Comparison of ENCODE assay signal across 19 cellular contexts in the genomic region with DNA sequence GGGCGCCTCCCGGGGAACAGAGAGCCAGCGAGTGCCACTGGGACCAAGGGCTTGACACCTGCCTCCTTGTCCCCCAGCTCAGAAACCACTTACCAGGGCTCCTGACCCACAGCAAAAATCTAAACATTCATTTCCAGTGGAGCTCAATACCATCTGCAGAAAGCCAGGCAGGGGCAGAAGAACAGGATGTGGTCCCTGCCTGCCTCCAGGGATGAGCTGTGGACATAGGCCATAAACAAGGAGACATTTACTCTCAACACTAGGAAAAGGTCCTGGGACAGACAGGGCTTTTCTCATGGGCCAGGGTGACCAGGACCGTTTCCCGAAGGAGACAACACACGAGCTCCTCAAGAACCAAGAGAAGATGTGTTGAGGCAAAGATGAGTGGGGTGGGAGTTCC.
DNase-seq lines count a peak whose midpoint lies in the region; ATAC-seq and TF ChIP-seq lines count a peak whose summit lies in the region.
"Had no signal": no experiment of that assay in that cellular context is flagged by ENCODE, and none has a peak within 500 bp of the region (broad histone marks: within the 10 kb centered on the region; RNA-seq: fewer than 3 reads in every experiment).

No MANE protein-coding gene starts in this region.

- no peak for TF ChIP-seq CTCF in coronary artery (IDR thresholded peaks at IDR 0.05)
- TF ChIP-seq CTCF in osteocyte (IDR thresholded peaks at IDR 0.05), result no peak
- TF ChIP-seq CTCF in MM.1S (IDR thresholded peaks at IDR 0.05; ENCODE audit: low read length), result no peak

- no peak overlapping the region for H3K4me3 Mint-ChIP-seq in osteocyte (ENCODE audit: unreplicated experiment)
- no peak overlapping the region for H3K4me3 Mint-ChIP-seq in activated CD8-positive, alpha-beta T cell treated with anti-CD3 and anti-CD28 coated beads, Interleukin-2, amount 10 ng/mL, durations not matched to agents 7 days and 5 days

- no peaks in the 10 kb centered on the region for H3K36me3 ChIP-seq in MM.1S (replicated peaks; ENCODE audit: insufficient read depth, low read length)
- H3K36me3 ChIP-seq: MG63, Peyer's patch, SJCRH30 had no signal

- 95% methylated on average over 6 of the region's 6 CpGs for WGBS in right cardiac atrium

- H3K27ac ChIP-seq in right cardiac atrium (ENCODE audit: low read length) (peak overlapping the region; percentile 59), coronary artery (peak overlapping the region; percentile 71 to 81), MM.1S (ENCODE audit: low read length) (no peak overlapping the region)
- H3K27ac ChIP-seq: Peyer's patch, SJCRH30 had no signal

- H3K27ac Mint-ChIP-seq in osteocyte (ENCODE audit: unreplicated experiment), result peak overlapping the region; percentile 45
- no peak overlapping the region for H3K27ac Mint-ChIP-seq in activated CD8-positive, alpha-beta T cell treated with anti-CD3 and anti-CD28 coated beads, Interleukin-2, amount 10 ng/mL, durations not matched to agents 7 days and 5 days

- H3K9me3 ChIP-seq in right cardiac atrium (ENCODE audit: control insufficient read depth, low read length) (no peaks in the 10 kb centered on the region), MM.1S (replicated peaks; ENCODE audit: insufficient read depth, low read length) (no peaks in the 10 kb centered on the region)
- H3K9me3 ChIP-seq: MG63, Peyer's patch, SJCRH30 had no signal

- no peaks in the 10 kb centered on the region for H3K9me2 ChIP-seq in MM.1S (replicated peaks; ENCODE audit: insufficient read depth, low read length)

- no peaks in the 10 kb centered on the region for H3K9me3 Mint-ChIP-seq in osteocyte (ENCODE audit: unreplicated experiment)
- H3K9me3 Mint-ChIP-seq in activated CD8-positive, alpha-beta T cell treated with anti-CD3 and anti-CD28 coated beads, Interleukin-2, amount 10 ng/mL, durations not matched to agents 7 days and 5 days (ENCODE audit: insufficient read depth), result no peaks in the 10 kb centered on the region

- no peak overlapping the region for H2AFZ ChIP-seq in MM.1S (ENCODE audit: low read length)

- DNase-seq in right cardiac atrium (no peak), left cardiac atrium (no peak), coronary artery (ENCODE audit: low spot score) (no peak), osteocyte (ENCODE audit: extremely low spot score, unreplicated experiment) (no peak), MM.1S (no peak)
- no peak for DNase-seq in NK-92 treated with Interleukin-12 subunit alpha and Interleukin-12 subunit beta, amount 100 ng/mL, for 24 hours (lab: John Stamatoyannopoulos, UW)
- DNase-seq in activated CD8-positive, alpha-beta T cell treated with anti-CD3 and anti-CD28 coated beads, Interleukin-2, amount 10 ng/mL, durations not matched to agents 7 days and 5 days, result no peak
- DNase-seq: H7, MG63, NCI-H1048, NCI-H1417 treated with DMSO at 0.1 percent for 48 hours, NCI-H2029, NCI-H2227 treated with DMSO at 0.1 percent for 48 hours, NCI-H510A, NCI-H748 treated with DMSO at 0.1 percent for 48 hours, Peyer's patch, SJCRH30 had no signal

- H3K9ac ChIP-seq in MM.1S (ENCODE audit: low read length), result no peak overlapping the region

- H3K27me3 ChIP-seq in right cardiac atrium (ENCODE audit: control insufficient read depth, insufficient read depth), result no peaks in the 10 kb centered on the region
- H3K27me3 ChIP-seq in MM.1S (replicated peaks; ENCODE audit: insufficient read depth, low read length), result no peaks in the 10 kb centered on the region
- H3K27me3 ChIP-seq: MG63, Peyer's patch, SJCRH30 had no signal

- CTCF ChIA-PET in activated CD8-positive, alpha-beta T cell treated with anti-CD3 and anti-CD28 coated beads, Interleukin-2, amount 10 ng/mL, durations not matched to agents 7 days and 5 days (lab: Charles Lee), result no interaction called here

- H3K4me1 ChIP-seq in right cardiac atrium (ENCODE audit: control insufficient read depth, insufficient read depth, low read length) (peaks cover 20% of the 10 kb centered on the region), MM.1S (ENCODE audit: low read length) (no peaks in the 10 kb centered on the region)
- H3K4me1 ChIP-seq: SJCRH30 had no signal

- POLR2A ChIA-PET in activated CD8-positive, alpha-beta T cell treated with anti-CD3 and anti-CD28 coated beads, Interleukin-2, amount 10 ng/mL, durations not matched to agents 7 days and 5 days (lab: Charles Lee), result no interaction called here

- H3K27me3 Mint-ChIP-seq in osteocyte (ENCODE audit: unreplicated experiment), result no peaks in the 10 kb centered on the region
- no peaks in the 10 kb centered on the region for H3K27me3 Mint-ChIP-seq in activated CD8-positive, alpha-beta T cell treated with anti-CD3 and anti-CD28 coated beads, Interleukin-2, amount 10 ng/mL, durations not matched to agents 7 days and 5 days (ENCODE audit: low read depth)

- H3K4me2 ChIP-seq in MM.1S (ENCODE audit: low read depth, low read length), result no peak overlapping the region

- H3F3A ChIP-seq in MM.1S (ENCODE audit: insufficient read depth, low read length), result no peaks in the 10 kb centered on the region

- no peak overlapping the region for H3K4me3 ChIP-seq in right cardiac atrium (ENCODE audit: low read length)
- no peak overlapping the region for H3K4me3 ChIP-seq in coronary artery
- H3K4me3 ChIP-seq in MM.1S (ENCODE audit: low read length), result no peak overlapping the region
- H3K4me3 ChIP-seq: K562, MG63, Peyer's patch, SJCRH30 had no signal

- H3K36me3 Mint-ChIP-seq in osteocyte (ENCODE audit: unreplicated experiment), result peaks cover 16% of the 10 kb centered on the region
- no peaks in the 10 kb centered on the region for H3K36me3 Mint-ChIP-seq in activated CD8-positive, alpha-beta T cell treated with anti-CD3 and anti-CD28 coated beads, Interleukin-2, amount 10 ng/mL, durations not matched to agents 7 days and 5 days (ENCODE audit: low read depth)

- no peak for ATAC-seq in right cardiac atrium
- ATAC-seq in left cardiac atrium, result no peak
- no peak for ATAC-seq in HG02852 (IDR thresholded peaks at IDR 0.05; ENCODE audit: unreplicated experiment)
- ATAC-seq in activated CD8-positive, alpha-beta T cell treated with anti-CD3 and anti-CD28 coated beads, Interleukin-2, amount 10 ng/mL, durations not matched to agents 7 days and 5 days, result no peak
- ATAC-seq: K562 had no signal

- no peaks in the 10 kb centered on the region for H4K20me1 ChIP-seq in MM.1S (ENCODE audit: insufficient read depth, low read length)

- intact Hi-C loops in right cardiac atrium (cut with DNase I) (no loop called here), left cardiac atrium (cut with DNase I) (no loop called here)

- no peaks in the 10 kb centered on the region for H3K79me2 ChIP-seq in MM.1S (ENCODE audit: low read length)

- H3K4me1 Mint-ChIP-seq in osteocyte (ENCODE audit: unreplicated experiment), result peaks cover 48% of the 10 kb centered on the region
- no peaks in the 10 kb centered on the region for H3K4me1 Mint-ChIP-seq in activated CD8-positive, alpha-beta T cell treated with anti-CD3 and anti-CD28 coated beads, Interleukin-2, amount 10 ng/mL, durations not matched to agents 7 days and 5 days (ENCODE audit: low read depth)
